Comparison of ENCODE assay signal across 26 cellular contexts in the genomic region with DNA sequence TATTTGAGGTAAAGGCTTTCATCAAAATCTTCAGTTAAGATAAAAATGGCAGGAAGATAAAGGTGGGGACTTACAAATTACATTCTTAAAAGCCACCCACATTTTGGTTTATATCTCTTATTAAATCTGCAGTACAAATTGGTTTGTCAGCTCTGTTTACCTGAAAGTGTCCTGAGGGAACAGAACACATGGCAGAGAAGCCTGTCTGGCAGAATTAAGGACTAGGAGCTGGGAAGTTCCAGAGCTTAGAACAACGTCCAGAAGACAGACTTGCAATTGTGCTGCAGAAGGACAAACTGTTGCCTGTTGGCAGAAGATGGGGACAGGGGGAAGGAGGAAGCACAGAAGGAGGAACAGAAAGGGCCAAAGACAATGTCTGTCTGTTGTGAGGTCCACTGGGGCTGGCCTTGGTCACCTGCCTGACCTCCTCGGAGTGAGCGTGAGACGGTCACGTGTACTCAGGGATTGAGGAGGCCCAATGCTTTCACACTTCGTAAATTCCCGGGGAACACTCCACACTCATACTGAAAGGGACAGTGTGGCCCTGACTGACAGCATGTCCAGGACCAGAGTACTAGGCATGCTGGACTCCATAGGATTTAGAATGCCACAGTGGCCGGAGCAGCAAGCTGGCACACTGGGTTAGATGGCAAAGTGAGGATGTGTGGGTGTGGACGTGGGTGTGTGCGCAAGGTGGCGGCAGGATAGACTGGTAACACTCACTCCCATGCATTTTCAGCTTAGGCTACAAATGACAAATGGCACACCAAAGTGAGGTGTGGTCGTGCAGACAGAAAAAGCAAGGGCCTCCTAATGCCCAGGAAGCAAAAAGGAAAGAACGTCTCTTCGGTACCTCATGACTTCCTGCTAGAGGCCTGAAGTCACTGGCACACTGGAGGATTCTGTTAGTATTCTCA.
DNase-seq lines count a peak whose midpoint lies in the region; ATAC-seq, FAIRE-seq and TF ChIP-seq lines count a peak whose summit lies in the region.
"Had no signal": no experiment of that assay in that cellular context is flagged by ENCODE, and none has a peak within 500 bp of the region (broad histone marks: within the 10 kb centered on the region; RNA-seq: fewer than 3 reads in every experiment).

No MANE protein-coding gene starts in this region.

- H3K9me3 ChIP-seq in gastroesophageal sphincter: no peaks in the 10 kb centered on the region
- no peaks in the 10 kb centered on the region for H3K9me3 ChIP-seq in pancreas
- H3K9me3 ChIP-seq: BLaER1 treated with 17β-estradiol and CSF1 and Interleukin-3, amounts not matched to agents 10 nM and 100 nM; Caco-2; lower lobe of right lung; psoas muscle; tibial artery had no signal

- H3K9me2 ChIP-seq in GM23338 (ENCODE audit: insufficient read depth): no peaks in the 10 kb centered on the region; the same call in 1 of the 2 replicates

- H3K4me1 Mint-ChIP-seq in GM23338: peaks cover 6% of the 10 kb centered on the region; the same call in 2 of the 3 replicates
- H3K4me1 Mint-ChIP-seq: activated T-helper 17 cell treated with anti-CD3 and anti-CD28 coated beads, Interleukin-2, amount 50 U/mL, for 72 hours had no signal

- intact Hi-C loops in pancreas (cut with DNase I): no loop called here

- H3K27ac ChIP-seq in C4-2B: peak overlapping the region; percentile 11; the same call in 1 of the 2 replicates
- no peak overlapping the region for H3K27ac ChIP-seq in gastroesophageal sphincter
- H3K27ac ChIP-seq in pancreas: no peak overlapping the region
- no peak overlapping the region for H3K27ac ChIP-seq in GM23338 (ENCODE audit: low read depth)
- H3K27ac ChIP-seq: BLaER1 treated with 17β-estradiol and CSF1 and Interleukin-3, amounts not matched to agents 10 nM and 100 nM; lower lobe of right lung; neural progenitor cell; psoas muscle; SK-N-MC had no signal

- H3K36me3 Mint-ChIP-seq in GM23338 (ENCODE audit: low read depth): no peaks in the 10 kb centered on the region
- H3K36me3 Mint-ChIP-seq: neural progenitor cell had no signal

- no peaks in the 10 kb centered on the region for H3F3A ChIP-seq in GM23338 (replicated peaks; ENCODE audit: low read depth)

- no peak for TF ChIP-seq POLR2A in gastroesophageal sphincter (IDR thresholded peaks at IDR 0.05)

- H3K9me3 Mint-ChIP-seq in GM23338: no peaks in the 10 kb centered on the region
- H3K9me3 Mint-ChIP-seq: activated CD8-positive, alpha-beta T cell treated with anti-CD3 and anti-CD28 coated beads for 36 hours; activated T-helper 17 cell treated with anti-CD3 and anti-CD28 coated beads, Interleukin-2, amount 50 U/mL, for 72 hours; neural progenitor cell; stimulated activated naive CD8-positive, alpha-beta T cell treated with anti-CD3 and anti-CD28 coated beads, Interleukin-15, amount 100 ng/mL, for 72 hours had no signal

- peak; percentile 10 for DNase-seq in SK-N-DZ (ENCODE audit: low spot score)
- no peak for DNase-seq in pancreas
- DNase-seq in stimulated activated CD4-positive, alpha-beta T cell treated with anti-CD3 and anti-CD28 coated beads, Interleukin-15, amount 100 ng/mL, for 24 hours: no peak
- DNase-seq in GM23338 (ENCODE audit: low spot score): no peak
- DNase-seq in OCI-M2 (lab: John Stamatoyannopoulos, UW; ENCODE audit: unreplicated experiment): no peak
- DNase-seq: ACHN; activated CD8-positive, alpha-beta T cell treated with anti-CD3 and anti-CD28 coated beads for 36 hours; aorta; Caco-2; GDM1; Karpas-422; lower lobe of right lung; NCI-H146; NCI-H446 treated with DMSO at 0.1 percent for 48 hours; NCI-H82; psoas muscle; stimulated activated naive CD8-positive, alpha-beta T cell treated with anti-CD3 and anti-CD28 coated beads, Interleukin-15, amount 100 ng/mL, for 72 hours; tibial artery had no signal

- no peaks in the 10 kb centered on the region for H4K20me1 ChIP-seq in GM23338 (replicated peaks; ENCODE audit: insufficient read depth)

- FAIRE-seq in pancreas (lab: Jason Lieb, UNC): no peak
- FAIRE-seq: GM19239 had no signal

- H3K4me1 ChIP-seq in gastroesophageal sphincter (no peaks in the 10 kb centered on the region), pancreas (no peaks in the 10 kb centered on the region), GM23338 (ENCODE audit: insufficient read depth) (no peaks in the 10 kb centered on the region)
- H3K4me1 ChIP-seq: BLaER1 treated with 17β-estradiol and CSF1 and Interleukin-3, amounts not matched to agents 10 nM and 100 nM; Caco-2; lower lobe of right lung; neural progenitor cell; psoas muscle had no signal

- no peak for TF ChIP-seq EP300 in gastroesophageal sphincter (IDR thresholded peaks at IDR 0.05)

- H3K27me3 ChIP-seq in gastroesophageal sphincter (no peaks in the 10 kb centered on the region), pancreas (no peaks in the 10 kb centered on the region), GM23338 (ENCODE audit: insufficient read depth) (no peaks in the 10 kb centered on the region)
- H3K27me3 ChIP-seq: BLaER1 treated with 17β-estradiol and CSF1 and Interleukin-3, amounts not matched to agents 10 nM and 100 nM; neural progenitor cell; tibial artery had no signal

- ATAC-seq in gastroesophageal sphincter: peak; percentile 15
- peak in 3 of 4 donors; percentile 18 to 64 (median 64) for ATAC-seq in pancreas
- ATAC-seq in GM23338: no peak
- ATAC-seq: activated CD8-positive, alpha-beta T cell treated with anti-CD3 and anti-CD28 coated beads for 36 hours; activated T-helper 17 cell treated with anti-CD3 and anti-CD28 coated beads, Interleukin-2, amount 50 U/mL, for 72 hours; lower lobe of right lung; psoas muscle; stimulated activated naive CD8-positive, alpha-beta T cell treated with anti-CD3 and anti-CD28 coated beads, Interleukin-15, amount 100 ng/mL, for 72 hours had no signal

- H3K36me3 ChIP-seq in gastroesophageal sphincter: no peaks in the 10 kb centered on the region
- no peaks in the 10 kb centered on the region for H3K36me3 ChIP-seq in pancreas
- no peaks in the 10 kb centered on the region for H3K36me3 ChIP-seq in GM23338 (ENCODE audit: insufficient read depth)
- H3K36me3 ChIP-seq: lower lobe of right lung, neural progenitor cell, tibial artery had no signal

- no peak overlapping the region; the same call in 1 of the 2 replicates for H3K27ac Mint-ChIP-seq in GM23338
- H3K27ac Mint-ChIP-seq: activated CD8-positive, alpha-beta T cell treated with anti-CD3 and anti-CD28 coated beads for 36 hours; activated naive CD8-positive, alpha-beta T cell; activated T-helper 17 cell treated with anti-CD3 and anti-CD28 coated beads, Interleukin-2, amount 50 U/mL, for 72 hours had no signal

- no peak overlapping the region for H2AFZ ChIP-seq in GM23338
- H2AFZ ChIP-seq: neural progenitor cell had no signal

- H3K4me3 ChIP-seq in gastroesophageal sphincter: no peak overlapping the region
- no peak overlapping the region for H3K4me3 ChIP-seq in pancreas
- H3K4me3 ChIP-seq in GM23338: no peak overlapping the region
- H3K4me3 ChIP-seq: BLaER1 treated with 17β-estradiol and CSF1 and Interleukin-3, amounts not matched to agents 10 nM and 100 nM; lower lobe of right lung; neural progenitor cell; psoas muscle; SK-N-MC; tibial artery had no signal

- no peaks in the 10 kb centered on the region for H3K27me3 Mint-ChIP-seq in GM23338 (ENCODE audit: insufficient read depth, low read depth, poor library complexity)

- H3K4me3 Mint-ChIP-seq in GM23338: no peak overlapping the region
- H3K4me3 Mint-ChIP-seq: activated CD8-positive, alpha-beta T cell treated with anti-CD3 and anti-CD28 coated beads for 36 hours; activated naive CD8-positive, alpha-beta T cell; activated T-helper 17 cell treated with anti-CD3 and anti-CD28 coated beads, Interleukin-2, amount 50 U/mL, for 72 hours; neural progenitor cell; stimulated activated naive CD8-positive, alpha-beta T cell treated with anti-CD3 and anti-CD28 coated beads, Interleukin-15, amount 100 ng/mL, for 72 hours had no signal

- H3K79me2 ChIP-seq in GM23338 (replicated peaks; ENCODE audit: insufficient read depth): no peaks in the 10 kb centered on the region

- TF ChIP-seq CTCF in C4-2B (conservative IDR thresholded peaks at IDR 0.05) (no peak), gastroesophageal sphincter (IDR thresholded peaks at IDR 0.05) (no peak), pancreas (IDR thresholded peaks at IDR 0.05) (no peak), GM23338 (conservative IDR thresholded peaks at IDR 0.05; ENCODE audit: low read depth in 2 of 2) (no peak)

- no peak overlapping the region for H3K4me2 ChIP-seq in GM23338
- H3K4me2 ChIP-seq: BLaER1 treated with 17β-estradiol and CSF1 and Interleukin-3, amounts not matched to agents 10 nM and 100 nM; neural progenitor cell had no signal

- WGBS in gastroesophageal sphincter (ENCODE audit: low coverage in 1 of 2), 2 donors: 80 to 87% methylated on average over 9 to 12 of the region's 14 CpGs
- 76% methylated on average over 14 of the region's 14 CpGs for WGBS in pancreas, 2 donors

TF ChIP-seq in GM23338, 12 proteins besides CTCF, POLR2A, EP300 and RAD21 (continues in another document):
- no peak for TF ChIP-seq ZNF331 (CRISPR knock-in tag; IDR thresholded peaks at IDR 0.05; ENCODE audit: low read depth)
